8 cellular contexts compared by ENCODE assay signal in genomic region chr13:40207110-40207478, GRCh38.
DNase-seq lines count a peak whose midpoint lies in the region; ATAC-seq lines count a peak whose summit lies in the region.

No MANE protein-coding gene starts in this region.

- H3K4me1 Mint-ChIP-seq in activated CD8-positive, alpha-beta T cell treated with anti-CD3 and anti-CD28 coated beads, Interleukin-2, amount 10 ng/mL, durations not matched to agents 7 days and 5 days (ENCODE audit: low read depth) = peaks cover 38% of the 10 kb centered on the region

- H3K27me3 Mint-ChIP-seq in activated CD8-positive, alpha-beta T cell treated with anti-CD3 and anti-CD28 coated beads, Interleukin-2, amount 10 ng/mL, durations not matched to agents 7 days and 5 days (ENCODE audit: low read depth) = no peaks in the 10 kb centered on the region

- peak; percentile 53 for ATAC-seq in HG02981 (IDR thresholded peaks at IDR 0.05; ENCODE audit: unreplicated experiment)
- no peak for ATAC-seq in activated CD8-positive, alpha-beta T cell treated with anti-CD3 and anti-CD28 coated beads, Interleukin-2, amount 10 ng/mL, durations not matched to agents 7 days and 5 days
- no peak for ATAC-seq in Right ventricle myocardium superior (ENCODE audit: poor library complexity)

- H3K4me3 Mint-ChIP-seq in activated CD8-positive, alpha-beta T cell treated with anti-CD3 and anti-CD28 coated beads, Interleukin-2, amount 10 ng/mL, durations not matched to agents 7 days and 5 days = no peak overlapping the region

- H3K9me3 Mint-ChIP-seq in activated CD8-positive, alpha-beta T cell treated with anti-CD3 and anti-CD28 coated beads, Interleukin-2, amount 10 ng/mL, durations not matched to agents 7 days and 5 days (ENCODE audit: insufficient read depth) = peaks cover 11% of the 10 kb centered on the region

- peaks cover 24% of the 10 kb centered on the region for H3K36me3 Mint-ChIP-seq in activated CD8-positive, alpha-beta T cell treated with anti-CD3 and anti-CD28 coated beads, Interleukin-2, amount 10 ng/mL, durations not matched to agents 7 days and 5 days (ENCODE audit: low read depth)

- CTCF ChIA-PET in activated CD8-positive, alpha-beta T cell treated with anti-CD3 and anti-CD28 coated beads, Interleukin-2, amount 10 ng/mL, durations not matched to agents 7 days and 5 days (lab: Charles Lee) = interaction anchor here (0.7 to 5.8 kb wide), 6 partner anchors 16 to 466 kb away, joined by 3 to 40 read pairs (median 5); no protein-coding TSS in a partner anchor

- POLR2A ChIA-PET in activated CD8-positive, alpha-beta T cell treated with anti-CD3 and anti-CD28 coated beads, Interleukin-2, amount 10 ng/mL, durations not matched to agents 7 days and 5 days (lab: Charles Lee) = interaction anchor here (1.3 to 2.9 kb wide), 3 partner anchors 17 to 458 kb away, joined by 6 to 17 read pairs (median 17); no protein-coding TSS in a partner anchor

- H3K27ac Mint-ChIP-seq in activated CD8-positive, alpha-beta T cell treated with anti-CD3 and anti-CD28 coated beads, Interleukin-2, amount 10 ng/mL, durations not matched to agents 7 days and 5 days = peak overlapping the region; percentile 98

- intact Hi-C loops in Right ventricle myocardium superior (cut with DNase I) = no loop called here

- peak; percentile 15 for DNase-seq in stimulated activated CD4-positive, alpha-beta T cell treated with anti-CD3 and anti-CD28 coated beads, Interleukin-4, amount 100 ng/mL, for 1 hour
- no peak for DNase-seq in stimulated activated CD4-positive, alpha-beta T cell treated with anti-CD3 and anti-CD28 coated beads, Interleukin-12 subunit alpha, Interleukin-12 subunit beta, amount 100 ng/mL, for 4 hours
- DNase-seq in activated CD8-positive, alpha-beta T cell treated with anti-CD3 and anti-CD28 coated beads, Interleukin-2, amount 10 ng/mL, durations not matched to agents 7 days and 5 days = peak; percentile 25
- DNase-seq in Right ventricle myocardium superior (no peak), NCI-H1417 treated with DMSO at 0.1 percent for 48 hours (lab: John Stamatoyannopoulos, UW) (no peak), NCI-H446 (lab: John Stamatoyannopoulos, UW) (no peak), anterior cingulate cortex (lab: John Stamatoyannopoulos, UW) (no peak)

Comparison
In these comparisons a context has a peak if more than half of its experiments do, and no peak if none do; other contexts are left out.
1. DNase-seq: peak in stimulated activated CD4-positive, alpha-beta T cell treated with anti-CD3 and anti-CD28 coated beads, Interleukin-4, amount 100 ng/mL, for 1 hour (single experiment) and activated CD8-positive, alpha-beta T cell treated with anti-CD3 and anti-CD28 coated beads, Interleukin-2, amount 10 ng/mL, durations not matched to agents 7 days and 5 days (single experiment); none in stimulated activated CD4-positive, alpha-beta T cell treated with anti-CD3 and anti-CD28 coated beads, Interleukin-12 subunit alpha, Interleukin-12 subunit beta, amount 100 ng/mL, for 4 hours (single experiment), Right ventricle myocardium superior (single experiment), NCI-H1417 treated with DMSO at 0.1 percent for 48 hours (single experiment), NCI-H446 (0 of 2) and anterior cingulate cortex (0 of 58).